Comparison of ENCODE assay signal across 8 cellular contexts in the genomic region with DNA sequence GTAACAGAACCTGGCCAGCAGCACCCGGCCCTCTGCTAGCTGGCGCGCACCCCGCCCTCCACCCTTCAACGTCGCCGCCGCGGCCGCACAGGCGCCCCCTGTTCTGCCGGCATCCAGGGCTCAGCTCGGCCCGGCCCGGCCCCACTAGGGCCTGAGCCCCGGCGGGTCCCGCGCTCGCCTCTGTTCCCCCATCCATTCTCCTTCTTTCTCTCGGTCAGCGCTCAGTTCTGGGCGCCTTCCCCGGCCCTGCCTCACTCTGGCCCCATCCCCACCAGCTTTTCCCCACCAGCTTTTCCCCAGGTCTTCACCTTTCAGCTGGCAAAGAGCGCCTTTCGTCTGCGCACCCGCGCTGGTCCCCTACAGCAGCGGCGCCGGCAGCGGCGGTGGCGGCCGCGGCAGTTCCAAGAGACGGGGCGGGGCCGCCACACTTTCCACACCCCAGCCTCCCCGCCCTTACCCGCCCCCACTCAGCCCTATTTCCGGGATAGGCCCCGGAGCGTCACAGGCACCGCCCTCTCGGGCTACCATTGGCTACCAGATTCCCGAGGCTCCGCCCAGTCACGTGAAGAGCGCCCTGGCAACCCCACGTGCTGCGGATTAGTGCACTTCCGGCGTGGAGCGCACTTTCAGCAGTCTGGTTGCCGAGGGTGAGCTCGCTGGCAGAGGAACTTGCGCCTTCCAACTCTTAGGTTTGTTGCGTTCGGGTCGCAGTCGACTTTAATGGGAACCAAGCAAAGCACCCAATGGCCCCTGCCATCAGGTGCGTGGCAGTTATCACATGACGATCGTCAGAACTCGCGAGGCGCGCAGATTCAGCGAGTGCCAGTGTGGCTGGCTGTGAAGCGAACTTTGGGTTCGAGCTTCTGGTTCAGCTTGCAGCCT. TPM values are rescaled to one million over a fixed set of nuclear protein-coding genes. Genes with fewer than 3 reads are reported as not detected.
DNase-seq lines count a peak whose midpoint lies in the region; TF ChIP-seq lines count a peak whose summit lies in the region.

EIF5A2 (minus strand) TSS at position 403 of the 882 bp plus-strand sequence. CDS start 831 bp downstream, outside the sequence.

- peak within 1 kb of the TSS; percentile 93 to 98 (median 95) for H3K4me3 Mint-ChIP-seq in CD8-positive, alpha-beta memory T cell

- peaks cover 13% of the 10 kb centered on the region for H3K4me1 ChIP-seq in CD8-positive, alpha-beta memory T cell (ENCODE audit: insufficient read depth, low read length)

- POLR2A ChIA-PET in CD8-positive, alpha-beta memory T cell (lab: Charles Lee) = interaction anchor here (1.2 to 2.7 kb wide), 3 partner anchors 20 to 40 kb away, joined by 3 to 26 read pairs (median 7); partner anchors contain the start of gene RPL22L1

- H3K36me3 Mint-ChIP-seq in CD8-positive, alpha-beta memory T cell = peaks cover 0 to 2% (median 1%) of the 10 kb centered on the region in 3 donors

- CTCF ChIA-PET in CD8-positive, alpha-beta memory T cell (lab: Charles Lee) = interaction anchor here (0.8 to 1.6 kb wide), 4 partner anchors 35 to 553 kb away, joined by 3 to 4 read pairs (median 3); no protein-coding TSS in a partner anchor

- peaks cover 19 to 34% (median 28%) of the 10 kb centered on the region in 3 donors for H3K4me1 Mint-ChIP-seq in CD8-positive, alpha-beta memory T cell

- peaks cover 10% of the 10 kb centered on the region for H3K9me3 ChIP-seq in CD8-positive, alpha-beta memory T cell (ENCODE audit: low read length)

- H3K27me3 Mint-ChIP-seq in CD8-positive, alpha-beta memory T cell = peaks cover 0 to 1% of the 10 kb centered on the region in 2 donors

- peak; percentile 91 to 98 (median 94) for DNase-seq in CD8-positive, alpha-beta memory T cell
- DNase-seq in GM20000 (ENCODE audit: low spot score) (peak; percentile 92), HS-27A (ENCODE audit: low read depth) (peak; percentile 75), NOMO-1 (lab: John Stamatoyannopoulos, UW; ENCODE audit: unreplicated experiment in 2 of 2) (peak; percentile 71 to 77), epidermal melanocyte (ENCODE audit: insufficient read length, low spot score) (peak; percentile 96), middle frontal gyrus (ENCODE audit: extremely low spot score, low spot score) (peak; percentile 87)
- DNase-seq in activated CD8-positive, alpha-beta memory T cell treated with anti-CD3 and anti-CD28 coated beads, Interleukin-2, amount 50 U/mL, for 1 hour (ENCODE audit: extremely low read depth) = peak; percentile 94
- DNase-seq in stimulated activated CD8-positive, alpha-beta memory T cell treated with anti-CD3 and anti-CD28 coated beads, Interleukin-15, amount 100 ng/mL, for 48 hours (ENCODE audit: low read depth in 2 of 2) = peak; percentile 92 to 95

- H3K27me3 ChIP-seq in CD8-positive, alpha-beta memory T cell (ENCODE audit: insufficient read depth, low read length, poor library complexity, severe bottlenecking) = no peaks in the 10 kb centered on the region

- peak within 1 kb of the TSS; percentile 58 for H3K27ac ChIP-seq in CD8-positive, alpha-beta memory T cell (ENCODE audit: low read depth, low read length)

- TF ChIP-seq CTCF in GM20000 (IDR thresholded peaks at IDR 0.05; ENCODE audit: extremely low read depth, missing control alignments) = no peak

- peaks cover 12 to 16% (median 15%) of the 10 kb centered on the region in 5 donors for H3K9me3 Mint-ChIP-seq in CD8-positive, alpha-beta memory T cell

- peak within 1 kb of the TSS; percentile 46 for H3K4me3 ChIP-seq in CD8-positive, alpha-beta memory T cell (ENCODE audit: low read length)

- H3K36me3 ChIP-seq in CD8-positive, alpha-beta memory T cell (ENCODE audit: insufficient read depth, low read length) = no peaks in the 10 kb centered on the region

- H3K27ac Mint-ChIP-seq in CD8-positive, alpha-beta memory T cell = peak within 1 kb of the TSS; percentile 83 to 99 (median 98)

RNA-seq across cellular contexts. Expression of gene EIF5A2, which starts in this region (rescaled TPM):
- 10 to 100 TPM; 10.8 to 12.4 TPM for total RNA-seq in CD8-positive, alpha-beta memory T cell
- 18.6 TPM for polyA plus RNA-seq in CD8-positive, alpha-beta memory T cell

Comparison
In these comparisons a context has a peak if more than half of its experiments do, and no peak if none do; other contexts are left out.
1. Peak in every context shown above with its lines: DNase-seq, H3K4me3 ChIP-seq and H3K27ac ChIP-seq.